In genomic region chr7:140402178-140402835, GRCh38 we compare ENCODE assay signal across 11 cellular contexts. TPM values are rescaled to one million over a fixed set of nuclear protein-coding genes. Genes with fewer than 3 reads are reported as not detected.
A peak's percentile ranks its signal among the peaks of the same experiment; 100 is the strongest.
DNase-seq lines count a peak whose midpoint lies in the region; ATAC-seq and TF ChIP-seq lines count a peak whose summit lies in the region.
"Had no signal": no experiment of that assay in that cellular context is flagged by ENCODE, and none has a peak within 500 bp of the region (broad histone marks: within the 10 kb centered on the region; RNA-seq: fewer than 3 reads in every experiment).

No MANE protein-coding gene starts in this region.

- no peak for ATAC-seq in activated CD8-positive, alpha-beta memory T cell treated with anti-CD3 and anti-CD28 coated beads, Interleukin-2, amount 10 ng/mL, durations not matched to agents 7 days and 5 days
- no peak for ATAC-seq in body of pancreas
- ATAC-seq in HG03095 (IDR thresholded peaks at IDR 0.05; ENCODE audit: unreplicated experiment) = no peak

- no peaks in the 10 kb centered on the region for H3K27me3 Mint-ChIP-seq in activated CD8-positive, alpha-beta memory T cell treated with anti-CD3 and anti-CD28 coated beads, Interleukin-2, amount 10 ng/mL, durations not matched to agents 7 days and 5 days

- H3K9me3 Mint-ChIP-seq in activated CD8-positive, alpha-beta memory T cell treated with anti-CD3 and anti-CD28 coated beads, Interleukin-2, amount 10 ng/mL, durations not matched to agents 7 days and 5 days (ENCODE audit: low read depth) = no peaks in the 10 kb centered on the region
- H3K9me3 Mint-ChIP-seq: naive B cell had no signal

- peaks cover 47% of the 10 kb centered on the region for H3K4me1 Mint-ChIP-seq in activated CD8-positive, alpha-beta memory T cell treated with anti-CD3 and anti-CD28 coated beads, Interleukin-2, amount 10 ng/mL, durations not matched to agents 7 days and 5 days

- no peaks in the 10 kb centered on the region for H3K27me3 ChIP-seq in body of pancreas
- H3K27me3 ChIP-seq in adrenal gland = no peaks in the 10 kb centered on the region
- H3K27me3 ChIP-seq: SJCRH30 had no signal

- peaks cover 28% of the 10 kb centered on the region for H3K4me1 ChIP-seq in body of pancreas
- H3K4me1 ChIP-seq in adrenal gland (replicated peaks in 1 of 2) = peaks cover 3 to 5% of the 10 kb centered on the region in 2 donors

- peak overlapping the region; percentile 73 for H3K27ac Mint-ChIP-seq in activated CD8-positive, alpha-beta memory T cell treated with anti-CD3 and anti-CD28 coated beads, Interleukin-2, amount 10 ng/mL, durations not matched to agents 7 days and 5 days

- no peak for DNase-seq in activated CD8-positive, alpha-beta memory T cell treated with anti-CD3 and anti-CD28 coated beads, Interleukin-2, amount 10 ng/mL, durations not matched to agents 7 days and 5 days
- no peak for DNase-seq in activated CD8-positive, alpha-beta memory T cell treated with anti-CD3 and anti-CD28 coated beads for 24 hours
- peak; percentile 45 for DNase-seq in NCI-H226
- no peak for DNase-seq in body of pancreas
- peak; percentile 48 for DNase-seq in skeletal muscle cell (ENCODE audit: low read depth)
- no peak for DNase-seq in adrenal gland
- no peak for DNase-seq in erythroblast (lab: John Stamatoyannopoulos, UW)
- DNase-seq: activated CD8-positive, alpha-beta memory T cell treated with anti-CD3 and anti-CD28 coated beads, Interleukin-2, amount 50 U/mL, for 4 hours; naive B cell; SJCRH30 had no signal

- H3K36me3 Mint-ChIP-seq in activated CD8-positive, alpha-beta memory T cell treated with anti-CD3 and anti-CD28 coated beads, Interleukin-2, amount 10 ng/mL, durations not matched to agents 7 days and 5 days = peaks cover 6% of the 10 kb centered on the region
- H3K36me3 Mint-ChIP-seq: naive B cell had no signal

- CTCF ChIA-PET in activated CD8-positive, alpha-beta memory T cell treated with anti-CD3 and anti-CD28 coated beads, Interleukin-2, amount 10 ng/mL, durations not matched to agents 7 days and 5 days (lab: Charles Lee) = no interaction called here

- no peaks in the 10 kb centered on the region for H3K9me3 ChIP-seq in body of pancreas
- no peaks in the 10 kb centered on the region for H3K9me3 ChIP-seq in adrenal gland (replicated peaks in 1 of 3)
- H3K9me3 ChIP-seq: SJCRH30 had no signal

- TF ChIP-seq POLR2A in body of pancreas (IDR thresholded peaks at IDR 0.05) (no peak), adrenal gland (IDR thresholded peaks at IDR 0.05) (no peak), erythroblast (IDR thresholded peaks at IDR 0.05; ENCODE audit: low read length) (no peak)

- H3K4me3 Mint-ChIP-seq in activated CD8-positive, alpha-beta memory T cell treated with anti-CD3 and anti-CD28 coated beads, Interleukin-2, amount 10 ng/mL, durations not matched to agents 7 days and 5 days = peak overlapping the region; percentile 28

- intact Hi-C loops in body of pancreas (cut with DNase I) = no loop called here
- intact Hi-C loops in adrenal gland (cut with DNase I) = no loop called here

- no peak for TF ChIP-seq CTCF in body of pancreas (IDR thresholded peaks at IDR 0.05)
- TF ChIP-seq CTCF in adrenal gland (IDR thresholded peaks at IDR 0.05) = no peak

- H3K36me3 ChIP-seq in body of pancreas (replicated peaks in 1 of 2; ENCODE audit: insufficient read depth in 1 of 2, low read depth in 2 of 2) (no peaks in the 10 kb centered on the region), adrenal gland (replicated peaks in 1 of 2) (no peaks in the 10 kb centered on the region)
- H3K36me3 ChIP-seq: SJCRH30 had no signal

- peak overlapping the region in 3 of 4 donors; percentile 55 to 88 (median 73) for H3K27ac ChIP-seq in body of pancreas
- no peak overlapping the region for H3K27ac ChIP-seq in adrenal gland
- H3K27ac ChIP-seq: SJCRH30 had no signal

- WGBS in body of pancreas, 2 donors = 42 to 50% methylated on average over 2 of the region's 2 CpGs
- WGBS in adrenal gland, 4 donors = 62 to 79% (median 75%) methylated on average over 2 of the region's 2 CpGs

- H3K4me3 ChIP-seq in body of pancreas (no peak overlapping the region), skeletal muscle cell (ENCODE audit: low read depth, low read length) (no peak overlapping the region), adrenal gland (no peak overlapping the region)
- H3K4me3 ChIP-seq: SJCRH30 had no signal

RNA-seq across cellular contexts. Expression of gene RAB19, which starts 1.6 kb away (rescaled TPM):
- total RNA-seq in activated CD8-positive, alpha-beta memory T cell treated with anti-CD3 and anti-CD28 coated beads, Interleukin-2, amount 10 ng/mL, durations not matched to agents 7 days and 5 days = 1 to 10 TPM; 5.0 to 7.3 TPM
- total RNA-seq in body of pancreas (10 to 100 TPM; 12.9 to 15.3 TPM), adrenal gland (not detected)
- not detected for polyA plus RNA-seq in adrenal gland
- total RNA-seq: SJCRH30 had no signal

RNA-seq across cellular contexts. Expression of gene SLC37A3, which starts 4.0 kb away (rescaled TPM):
- 10 to 100 TPM; 27.0 to 35.3 TPM for total RNA-seq in activated CD8-positive, alpha-beta memory T cell treated with anti-CD3 and anti-CD28 coated beads, Interleukin-2, amount 10 ng/mL, durations not matched to agents 7 days and 5 days
- total RNA-seq in body of pancreas = 10 to 100 TPM; 37.4 to 55.7 TPM
- total RNA-seq in adrenal gland = 10 to 100 TPM; 20.6 to 31.6 (median 23.3) TPM
- 10 to 100 TPM; 16.3 to 23.9 (median 20.8) TPM for polyA plus RNA-seq in adrenal gland

Comparison
In these comparisons a context has a peak if more than half of its experiments do, and no peak if none do; other contexts are left out.
1. DNase-seq: peak in NCI-H226 (single experiment) and skeletal muscle cell (single experiment); none in activated CD8-positive, alpha-beta memory T cell treated with anti-CD3 and anti-CD28 coated beads, Interleukin-2, amount 10 ng/mL, durations not matched to agents 7 days and 5 days (single experiment), activated CD8-positive, alpha-beta memory T cell treated with anti-CD3 and anti-CD28 coated beads for 24 hours (single experiment), body of pancreas (0 of 4), adrenal gland (0 of 7) and erythroblast (0 of 2).
2. H3K27ac ChIP-seq: peak in body of pancreas (3 of 4); none in adrenal gland (0 of 5).
3. RNA of gene RAB19, which starts 1.6 kb away (total RNA-seq): 12.9 to 15.3 TPM in body of pancreas and 5.0 to 7.3 TPM in activated CD8-positive, alpha-beta memory T cell treated with anti-CD3 and anti-CD28 coated beads, Interleukin-2, amount 10 ng/mL, durations not matched to agents 7 days and 5 days; not detected in adrenal gland; every median in the first group is over 4 times any median in the second.